In genomic region chr1:226308723-226309397, GRCh38 we compare ENCODE assay signal across 8 cellular contexts. TPM values are rescaled to one million over a fixed set of nuclear protein-coding genes. Genes with fewer than 3 reads are reported as not detected.
DNase-seq lines count a peak whose midpoint lies in the region; ATAC-seq and TF ChIP-seq lines count a peak whose summit lies in the region.

Gene LIN9 (minus strand): TSS chr1:226309164. CDS start chr1:226309139, 25 bp downstream.

- H3K4me3 ChIP-seq in GM23248 = peak within 1 kb of the TSS; percentile 100
- peak within 1 kb of the TSS; percentile 95 for H3K4me3 ChIP-seq in fibroblast of pulmonary artery (replicated peaks; ENCODE audit: low read depth, low read length)

- 0 out of 2 replicates have a peak, but pooled peaks cover 4% of the 10 kb centered on the region for H3K4me1 ChIP-seq in GM23248 (ENCODE audit: insufficient read depth)

- H2AFZ ChIP-seq in GM23248 = peak within 1 kb of the TSS; percentile 100

- no peaks in the 10 kb centered on the region for H3K9me2 ChIP-seq in GM23248 (ENCODE audit: insufficient read depth)

- no peaks in the 10 kb centered on the region; the same call in 1 of the 2 replicates for H3K27me3 ChIP-seq in GM23248 (replicated peaks; ENCODE audit: insufficient read depth)

- H3K36me3 Mint-ChIP-seq in natural killer cell treated with Interleukin-12 subunit alpha and Interleukin-12 subunit beta and Interleukin-15 and Interleukin-18, amount 100 ng/mL, for 72 hours = no peaks in the 10 kb centered on the region

- peak within 1 kb of the TSS; percentile 60 to 78 for H3K27ac Mint-ChIP-seq in natural killer cell treated with Interleukin-12 subunit alpha and Interleukin-12 subunit beta and Interleukin-15 and Interleukin-18, amount 100 ng/mL, for 72 hours

- H4K20me1 ChIP-seq in GM23248 (ENCODE audit: insufficient read depth) = no peaks in the 10 kb centered on the region

- H3K9ac ChIP-seq in GM23248 = peak within 1 kb of the TSS; percentile 94

- no peaks in the 10 kb centered on the region for H3F3A ChIP-seq in GM23248 (ENCODE audit: insufficient read depth)

- no peaks in the 10 kb centered on the region for H3K9me3 Mint-ChIP-seq in natural killer cell treated with Interleukin-12 subunit alpha and Interleukin-12 subunit beta and Interleukin-15 and Interleukin-18, amount 100 ng/mL, for 72 hours

- in situ Hi-C loops in GM23248 (cut with MboI) = no loop called here

- H3K4me2 ChIP-seq in GM23248 (ENCODE audit: unreplicated experiment) = peak within 1 kb of the TSS; percentile 88

- 0 to 1% methylated on average over 49 to 69 of the region's 77 CpGs for WGBS in GM23248 (ENCODE audit: low coverage in 1 of 2, low lambda C conversion rate in 2 of 2, missing lambda C conversion rate in 2 of 2), 2 experiments

- peaks cover 9 to 20% of the 10 kb centered on the region in 2 donors for H3K4me1 Mint-ChIP-seq in natural killer cell treated with Interleukin-12 subunit alpha and Interleukin-12 subunit beta and Interleukin-15 and Interleukin-18, amount 100 ng/mL, for 72 hours (ENCODE audit: low read depth in 2 of 2)

- peaks cover 9 to 13% of the 10 kb centered on the region in 2 donors for H3K27me3 Mint-ChIP-seq in natural killer cell treated with Interleukin-12 subunit alpha and Interleukin-12 subunit beta and Interleukin-15 and Interleukin-18, amount 100 ng/mL, for 72 hours

- no peaks in the 10 kb centered on the region for H3K9me3 ChIP-seq in GM23248 (ENCODE audit: low read depth)

- H3K27ac ChIP-seq in GM23248 = peak within 1 kb of the TSS; percentile 71

- no peak for TF ChIP-seq CTCF in fibroblast of pulmonary artery (IDR thresholded peaks at IDR 0.05; ENCODE audit: low read length, missing control alignments)

- DNase-seq in Daoy (ENCODE audit: low read depth) (peak; percentile 96), GM23248 (peak; percentile 97), Kasumi-1 (lab: John Stamatoyannopoulos, UW) (peak; percentile 85 to 90), RPMI8226 (peak; percentile 96), fibroblast of pulmonary artery (ENCODE audit: low read depth) (peak; percentile 89)
- peak; percentile 83 to 85 for DNase-seq in activated T-helper 1 cell treated with anti-CD3 and anti-CD28 coated beads, Interleukin-2, amount 50 U/mL, for 16 hours (ENCODE audit: low read depth in 1 of 2, low spot score in 1 of 2)
- DNase-seq in natural killer cell treated with Interleukin-12 subunit alpha and Interleukin-12 subunit beta and Interleukin-15 and Interleukin-18, amount 100 ng/mL, for 72 hours (ENCODE audit: low spot score) = peak; percentile 92
- peak; percentile 75 to 89 (median 86) for DNase-seq in stimulated activated naive CD4-positive, alpha-beta T cell (lab: John Stamatoyannopoulos, UW)

- peak; percentile 93 to 95 for ATAC-seq in natural killer cell treated with Interleukin-12 subunit alpha and Interleukin-12 subunit beta and Interleukin-15 and Interleukin-18, amount 100 ng/mL, for 72 hours

- peaks cover 36% of the 10 kb centered on the region for H3K79me2 ChIP-seq in GM23248 (ENCODE audit: insufficient read depth)

- peak within 1 kb of the TSS; percentile 89 for H3K4me3 Mint-ChIP-seq in natural killer cell treated with Interleukin-12 subunit alpha and Interleukin-12 subunit beta and Interleukin-15 and Interleukin-18, amount 100 ng/mL, for 72 hours

- no peaks in the 10 kb centered on the region for H3K36me3 ChIP-seq in GM23248 (ENCODE audit: low read depth)

RNA-seq across cellular contexts. Expression of gene LIN9, which starts in this region (rescaled TPM):
- 18.9 and 23.8 TPM in 2 replicates for total RNA-seq in Daoy (2014; rRNA removed; shearing (Covaris generic))
- total RNA-seq in GM23248 (2014; rRNA removed; shearing (Covaris generic)) = 2.8 and 4.0 TPM in 2 replicates
- 3.9 and 4.7 TPM in 2 replicates for polyA plus RNA-seq in GM23248 (2016; fragmentation: Nextera tagmentation; extraction: Ambion mirVana)
- total RNA-seq in natural killer cell treated with Interleukin-12 subunit alpha and Interleukin-12 subunit beta and Interleukin-15 and Interleukin-18, amount 100 ng/mL, for 72 hours = 10 to 100 TPM in 1 of 2 donors, 1 to 10 TPM in 1; 6.6 to 10.9 TPM

Comparison
In these comparisons a context has a peak if more than half of its experiments do, and no peak if none do; other contexts are left out.
1. Peak in every context shown above with its lines: DNase-seq, ATAC-seq, H3K4me3 ChIP-seq and H3K27ac ChIP-seq.